Comparison of ENCODE assay signal across 2 cellular contexts in genomic region chr5:54669845-54670635, GRCh38.
TF ChIP-seq lines count a peak whose summit lies in the region.

No MANE protein-coding gene starts in this region.

TF ChIP-seq in IMR-90, 13 proteins besides CTCF, POLR2A, EP300 and RAD21:
- TF ChIP-seq ELK1 (IDR thresholded peaks at IDR 0.05; ENCODE audit: borderline replicate concordance, low read depth, low read length) (no peak), CEBPB (IDR thresholded peaks at IDR 0.05; ENCODE audit: low read depth, low read length) (no peak), SMC3 (IDR thresholded peaks at IDR 0.05; ENCODE audit: low read depth, low read length) (0 out of 2 replicates have a peak, but pooled peaks have one; percentile 3)
TF ChIP-seq in IMR-90: peak in this region for 1.

TF ChIP-seq in HEK293T, 16 proteins besides CTCF, POLR2A, EP300 and RAD21 (continued from another document):
- no peak for TF ChIP-seq FOXK2 (IDR thresholded peaks at IDR 0.05)
- TF ChIP-seq ZNF384 (IDR thresholded peaks at IDR 0.05): no peak
TF ChIP-seq in HEK293T: peak in this region for 0.
